18 cellular contexts compared by ENCODE assay signal in genomic region chr9:7171461-7171860, GRCh38.
DNase-seq lines count a peak whose midpoint lies in the region; ATAC-seq and TF ChIP-seq lines count a peak whose summit lies in the region.
"Had no signal": no experiment of that assay in that cellular context is flagged by ENCODE, and none has a peak within 500 bp of the region (broad histone marks: within the 10 kb centered on the region; RNA-seq: fewer than 3 reads in every experiment).

No MANE protein-coding gene starts in this region.

- DNase-seq in GM23338 (ENCODE audit: low spot score) (peak; percentile 42), chondrocyte (ENCODE audit: low spot score) (no peak), osteocyte (ENCODE audit: extremely low spot score, unreplicated experiment) (no peak), RPMI8226 (no peak), mammary epithelial cell (no peak)
- DNase-seq: C1 segment of cervical spinal cord, HFFc6, Karpas-422, MM.1S, NCI-H1092, NCI-H1436 treated with DMSO at 0.1 percent for 48 hours, NCI-H2029, NCI-H345, NCI-H526, PC-9 had no signal

- no TSS peak for BruUV-seq in mammary epithelial cell (replicated peaks; lab: Mats Ljungman, UMichigan)

- H3K9me3 ChIP-seq in HUES48 (ENCODE audit: control insufficient read depth, insufficient read depth, low read length) (no peaks in the 10 kb centered on the region), mammary epithelial cell (replicated peaks; ENCODE audit: insufficient read depth, low read length) (no peaks in the 10 kb centered on the region)

- H3K27ac ChIP-seq in GM23338 (ENCODE audit: low read depth) = peak overlapping the region; percentile 83
- peak overlapping the region; percentile 62 for H3K27ac ChIP-seq in HUES48 (ENCODE audit: low read depth, low read length)
- H3K27ac ChIP-seq in mammary epithelial cell (ENCODE audit: insufficient read depth, low read depth, low read length) = no peak overlapping the region
- H3K27ac ChIP-seq: PC-9 had no signal

- H3K36me3 Mint-ChIP-seq in GM23338 (ENCODE audit: low read depth) (no peaks in the 10 kb centered on the region), chondrocyte (ENCODE audit: low read depth) (peaks cover 8% of the 10 kb centered on the region), osteocyte (ENCODE audit: unreplicated experiment) (peaks cover 16% of the 10 kb centered on the region)

- TF ChIP-seq CTCF in GM23338 (conservative IDR thresholded peaks at IDR 0.05; ENCODE audit: low read depth in 2 of 2) (no peak), chondrocyte (IDR thresholded peaks at IDR 0.05) (no peak), osteocyte (IDR thresholded peaks at IDR 0.05) (no peak), mammary epithelial cell (conservative IDR thresholded peaks at IDR 0.05 in 1 of 2, IDR thresholded peaks at IDR 0.05 in 1 of 2; ENCODE audit: extremely low read depth in 1 of 2, insufficient read depth in 1 of 2, low read depth in 1 of 2, low read length in 2 of 2) (no peak)

- ATAC-seq in GM23338 = peak; percentile 70
- ATAC-seq in HG02981 (IDR thresholded peaks at IDR 0.05; ENCODE audit: unreplicated experiment) = no peak

- peak overlapping the region; percentile 57 for H3K4me2 ChIP-seq in GM23338
- no peak overlapping the region for H3K4me2 ChIP-seq in mammary epithelial cell (ENCODE audit: insufficient read depth, low read depth, low read length)
- H3K4me2 ChIP-seq: PC-9 had no signal

- H3K4me3 Mint-ChIP-seq in GM23338 = no peak overlapping the region
- H3K4me3 Mint-ChIP-seq in chondrocyte (ENCODE audit: unreplicated experiment) = no peak overlapping the region
- H3K4me3 Mint-ChIP-seq in osteocyte (ENCODE audit: unreplicated experiment) = no peak overlapping the region
- H3K4me3 Mint-ChIP-seq: HFFc6, IgD-negative memory B cell had no signal

- dilution Hi-C loops in mammary epithelial cell (cut with HindIII; ENCODE audit: low sequenced_read_pairs) = no loop called here

- peaks cover 19% of the 10 kb centered on the region for H3K4me1 ChIP-seq in GM23338 (ENCODE audit: insufficient read depth)
- H3K4me1 ChIP-seq in HUES48 (ENCODE audit: control insufficient read depth, insufficient read depth, low read length) = peaks cover 17% of the 10 kb centered on the region
- H3K4me1 ChIP-seq in mammary epithelial cell (ENCODE audit: insufficient read depth, low read length) = no peaks in the 10 kb centered on the region

- 86% methylated on average over 4 of the region's 4 CpGs for WGBS in mammary epithelial cell (ENCODE audit: low coverage, missing lambda C conversion rate)

- CTCF ChIA-PET in mammary epithelial cell (lab: Charles Lee; ENCODE audit: low non-redundant PET) = no interaction called here

- H3K27me3 Mint-ChIP-seq in GM23338 (ENCODE audit: insufficient read depth, low read depth, poor library complexity) (no peaks in the 10 kb centered on the region), chondrocyte (ENCODE audit: low read depth) (no peaks in the 10 kb centered on the region), osteocyte (ENCODE audit: unreplicated experiment) (no peaks in the 10 kb centered on the region)
- H3K27me3 Mint-ChIP-seq: IgD-negative memory B cell had no signal

- H3K9ac ChIP-seq in HUES48 (ENCODE audit: low read depth, low read length) (no peak overlapping the region), mammary epithelial cell (ENCODE audit: insufficient read depth, low read length) (no peak overlapping the region)

- no peaks in the 10 kb centered on the region for H3K9me3 Mint-ChIP-seq in GM23338
- no peaks in the 10 kb centered on the region for H3K9me3 Mint-ChIP-seq in chondrocyte (ENCODE audit: low read depth)
- no peaks in the 10 kb centered on the region for H3K9me3 Mint-ChIP-seq in osteocyte (ENCODE audit: unreplicated experiment)
- H3K9me3 Mint-ChIP-seq: HFFc6, IgD-negative memory B cell had no signal

- in situ Hi-C loops in mammary epithelial cell (cut with MboI; ENCODE audit: low sequenced_read_pairs in 2 of 2) = no loop called here

- peaks cover 3% of the 10 kb centered on the region; the same call in 1 of the 2 replicates for H3F3A ChIP-seq in GM23338 (replicated peaks; ENCODE audit: low read depth)

- H3K4me1 Mint-ChIP-seq in GM23338 (peaks cover 21% of the 10 kb centered on the region), chondrocyte (ENCODE audit: low read depth) (peaks cover 16% of the 10 kb centered on the region), osteocyte (ENCODE audit: unreplicated experiment) (peaks cover 17% of the 10 kb centered on the region)
- H3K4me1 Mint-ChIP-seq: IgD-negative memory B cell had no signal

- H4K20me1 ChIP-seq in GM23338 (replicated peaks; ENCODE audit: insufficient read depth) (no peaks in the 10 kb centered on the region; the same call in 1 of the 2 replicates), mammary epithelial cell (ENCODE audit: insufficient read depth, low read length) (no peaks in the 10 kb centered on the region)

- H3K27ac Mint-ChIP-seq in GM23338 = peak overlapping the region; percentile 56
- peak overlapping the region; percentile 13 for H3K27ac Mint-ChIP-seq in chondrocyte (ENCODE audit: unreplicated experiment)
- peak overlapping the region; percentile 31 for H3K27ac Mint-ChIP-seq in osteocyte (ENCODE audit: unreplicated experiment)
- H3K27ac Mint-ChIP-seq: HFFc6, IgD-negative memory B cell had no signal

- no peak overlapping the region for H2AFZ ChIP-seq in GM23338
- H2AFZ ChIP-seq in mammary epithelial cell (ENCODE audit: low read depth, low read length) = no peak overlapping the region
- H2AFZ ChIP-seq: PC-9 had no signal

- 0 out of 2 replicates have a peak overlapping the region, but pooled peaks have one; percentile 17 for H3K4me3 ChIP-seq in GM23338
- no peak overlapping the region for H3K4me3 ChIP-seq in HUES48 (ENCODE audit: low read depth, low read length)
- H3K4me3 ChIP-seq in mammary epithelial cell (replicated peaks in 1 of 3; ENCODE audit: insufficient read depth in 1 of 3, low read depth in 2 of 3, low read length in 3 of 3) = no peak overlapping the region
- H3K4me3 ChIP-seq: PC-9 had no signal

- no peaks in the 10 kb centered on the region for H3K9me2 ChIP-seq in GM23338 (ENCODE audit: insufficient read depth)

- intact Hi-C loops in mammary epithelial cell (cut with micrococcal nuclease) = no loop called here

- H3K36me3 ChIP-seq in GM23338 (ENCODE audit: insufficient read depth) = no peaks in the 10 kb centered on the region
- H3K36me3 ChIP-seq in HUES48 (ENCODE audit: control insufficient read depth, insufficient read depth, low read length) = no peaks in the 10 kb centered on the region
- no peaks in the 10 kb centered on the region for H3K36me3 ChIP-seq in mammary epithelial cell (ENCODE audit: insufficient read depth, low read length)

- H3K27me3 ChIP-seq in GM23338 (ENCODE audit: insufficient read depth) (no peaks in the 10 kb centered on the region), HUES48 (ENCODE audit: control insufficient read depth, insufficient read depth, low read length) (no peaks in the 10 kb centered on the region), mammary epithelial cell (ENCODE audit: insufficient read depth, low read length) (no peaks in the 10 kb centered on the region)

- H3K79me2 ChIP-seq in GM23338 (replicated peaks; ENCODE audit: insufficient read depth) (no peaks in the 10 kb centered on the region), mammary epithelial cell (ENCODE audit: insufficient read depth, low read length) (no peaks in the 10 kb centered on the region)

TF ChIP-seq in GM23338, 12 proteins besides CTCF, POLR2A, EP300 and RAD21 (continues in another document):
- no peak for TF ChIP-seq ZNF331 (CRISPR knock-in tag; IDR thresholded peaks at IDR 0.05; ENCODE audit: low read depth)
